In genomic region chr14:63988579-63988978, GRCh38 we compare ENCODE assay signal across 15 cellular contexts.
DNase-seq lines count a peak whose midpoint lies in the region; ATAC-seq and TF ChIP-seq lines count a peak whose summit lies in the region.
"Had no signal": no experiment of that assay in that cellular context is flagged by ENCODE, and none has a peak within 500 bp of the region (broad histone marks: within the 10 kb centered on the region; RNA-seq: fewer than 3 reads in every experiment).

No MANE protein-coding gene starts in this region.

- no peak overlapping the region for H3K4me3 ChIP-seq in A673 (ENCODE audit: low read depth, low read length, poor library complexity, severe bottlenecking)
- no peak overlapping the region for H3K4me3 ChIP-seq in CD4-positive, alpha-beta memory T cell (ENCODE audit: low read length in 2 of 2)
- H3K4me3 ChIP-seq: A549 had no signal

- no peaks in the 10 kb centered on the region for H3K9me3 Mint-ChIP-seq in CD4-positive, alpha-beta memory T cell
- no peaks in the 10 kb centered on the region for H3K9me3 Mint-ChIP-seq in effector memory CD8-positive, alpha-beta T cell
- H3K9me3 Mint-ChIP-seq: H9, IgD-negative memory B cell had no signal

- CTCF ChIA-PET in A673 (lab: Charles Lee) (no interaction called here), GM10248 (lab: Yijun Ruan, JAX) (interaction anchor here (1.0 kb wide), 1 partner anchor 307 kb away, joined by 3 read pairs; no protein-coding TSS in a partner anchor)
- CTCF ChIA-PET in CD4-positive, alpha-beta memory T cell (lab: Charles Lee; ENCODE audit: partially characterized antibody) = no interaction called here

- H3K36me3 Mint-ChIP-seq in CD4-positive, alpha-beta memory T cell = peaks cover 41 to 58% of the 10 kb centered on the region in 2 donors
- peaks cover 6% of the 10 kb centered on the region for H3K36me3 Mint-ChIP-seq in T-helper 17 cell (ENCODE audit: low read depth)
- H3K36me3 Mint-ChIP-seq in effector memory CD8-positive, alpha-beta T cell (ENCODE audit: insufficient read depth) = peaks cover 64% of the 10 kb centered on the region
- H3K36me3 Mint-ChIP-seq: CD14-positive monocyte had no signal

- intact Hi-C loops in A673 (cut with micrococcal nuclease; ENCODE audit: unreplicated experiment) = no loop called here
- intact Hi-C loops in CD4-positive, alpha-beta memory T cell (cut with micrococcal nuclease) = no loop called here

- TF ChIP-seq CTCF in A673 (conservative IDR thresholded peaks at IDR 0.05; ENCODE audit: low read depth, low read length) (no peak), GM10248 (IDR thresholded peaks at IDR 0.05; ENCODE audit: control extremely low read depth, extremely low read depth, low read depth, missing control alignments) (no peak)

- H3K36me3 ChIP-seq in A673 (ENCODE audit: insufficient read depth, low read length, poor library complexity, severe bottlenecking) = peaks cover 11% of the 10 kb centered on the region
- H3K36me3 ChIP-seq in CD4-positive, alpha-beta memory T cell (ENCODE audit: insufficient read depth, low read length) = peaks cover 36% of the 10 kb centered on the region

- H3K9me3 ChIP-seq in A673 (ENCODE audit: low read depth, low read length, poor library complexity, severe bottlenecking) = no peaks in the 10 kb centered on the region
- no peaks in the 10 kb centered on the region for H3K9me3 ChIP-seq in CD4-positive, alpha-beta memory T cell (ENCODE audit: control insufficient read depth in 1 of 2, low read length in 2 of 2)
- no peaks in the 10 kb centered on the region for H3K9me3 ChIP-seq in T-helper 17 cell (ENCODE audit: control insufficient read depth, low read length, poor library complexity, severe bottlenecking)
- H3K9me3 ChIP-seq: A549 had no signal

- H3K27me3 Mint-ChIP-seq in CD4-positive, alpha-beta memory T cell = no peaks in the 10 kb centered on the region
- H3K27me3 Mint-ChIP-seq in T-helper 17 cell = no peaks in the 10 kb centered on the region
- H3K27me3 Mint-ChIP-seq in effector memory CD8-positive, alpha-beta T cell = no peaks in the 10 kb centered on the region
- H3K27me3 Mint-ChIP-seq: IgD-negative memory B cell had no signal

- BruUV-seq in A673 (replicated peaks; lab: Mats Ljungman, UMichigan) = no TSS peak

- peaks cover 0 to 9% (median 1%) of the 10 kb centered on the region in 4 donors for H3K4me1 Mint-ChIP-seq in CD4-positive, alpha-beta memory T cell
- peaks cover 9% of the 10 kb centered on the region for H3K4me1 Mint-ChIP-seq in T-helper 17 cell
- H3K4me1 Mint-ChIP-seq in effector memory CD8-positive, alpha-beta T cell (ENCODE audit: low read depth in 2 of 2) = peaks cover 10 to 13% of the 10 kb centered on the region in 2 donors
- H3K4me1 Mint-ChIP-seq: H9 had no signal

- peak; percentile 1 for DNase-seq in A673 (ENCODE audit: low spot score)
- DNase-seq in CD4-positive, alpha-beta memory T cell = no peak
- no peak for DNase-seq in T-helper 17 cell
- DNase-seq in effector memory CD8-positive, alpha-beta T cell = no peak
- no peak for DNase-seq in activated T-cell treated with anti-CD3 and anti-CD28 coated beads for 4 hours
- no peak for DNase-seq in GM10248 (ENCODE audit: extremely low spot score)
- no peak for DNase-seq in NCI-H2107 (lab: John Stamatoyannopoulos, UW)
- DNase-seq in SKM-1 treated with dmso at 0.1 percent for 144 hours (lab: John Stamatoyannopoulos, UW; ENCODE audit: unreplicated experiment) = no peak
- DNase-seq: DMS53, GF-D8, GOT3, H9 had no signal

- no peaks in the 10 kb centered on the region for H3K27me3 ChIP-seq in A673 (replicated peaks; ENCODE audit: insufficient read depth, low read depth, low read length, poor library complexity)
- no peaks in the 10 kb centered on the region for H3K27me3 ChIP-seq in CD4-positive, alpha-beta memory T cell (ENCODE audit: insufficient read depth, low read length)

- no peak overlapping the region for H3K27ac ChIP-seq in A673 (ENCODE audit: low read depth, low read length, poor library complexity, severe bottlenecking)
- H3K27ac ChIP-seq in CD4-positive, alpha-beta memory T cell (ENCODE audit: low read depth, low read length) = no peak overlapping the region
- H3K27ac ChIP-seq: A549 had no signal

- peak overlapping the region in 5 of 7 donors; percentile 4 to 79 (median 18) for H3K27ac Mint-ChIP-seq in CD4-positive, alpha-beta memory T cell
- peak overlapping the region; percentile 56 for H3K27ac Mint-ChIP-seq in T-helper 17 cell
- peak overlapping the region; percentile 46 to 84 for H3K27ac Mint-ChIP-seq in effector memory CD8-positive, alpha-beta T cell
- H3K27ac Mint-ChIP-seq: CD14-positive monocyte, H9, IgD-negative memory B cell had no signal

- peaks cover 3% of the 10 kb centered on the region for H3K4me1 ChIP-seq in A673 (ENCODE audit: insufficient read depth, low read length, poor library complexity, severe bottlenecking)
- H3K4me1 ChIP-seq in CD4-positive, alpha-beta memory T cell (ENCODE audit: insufficient read depth, low read length) = no peaks in the 10 kb centered on the region
- H3K4me1 ChIP-seq: A549 had no signal

- POLR2A ChIA-PET in A673 (lab: Charles Lee; ENCODE audit: low non-redundant PET) = no interaction called here
- POLR2A ChIA-PET in CD4-positive, alpha-beta memory T cell (lab: Charles Lee; ENCODE audit: partially characterized antibody) = no interaction called here
- POLR2A ChIA-PET in GM10248 (lab: Yijun Ruan, JAX) = no interaction called here

- ATAC-seq in T-helper 17 cell = no peak
- peak; percentile 19 for ATAC-seq in effector memory CD8-positive, alpha-beta T cell (replicated peaks)
- ATAC-seq: A549 had no signal

- no peak overlapping the region for H3K4me3 Mint-ChIP-seq in CD4-positive, alpha-beta memory T cell
- H3K4me3 Mint-ChIP-seq in T-helper 17 cell = no peak overlapping the region
- H3K4me3 Mint-ChIP-seq in effector memory CD8-positive, alpha-beta T cell = no peak overlapping the region
- H3K4me3 Mint-ChIP-seq: CD14-positive monocyte, H9, IgD-negative memory B cell had no signal
